In the genomic region with DNA sequence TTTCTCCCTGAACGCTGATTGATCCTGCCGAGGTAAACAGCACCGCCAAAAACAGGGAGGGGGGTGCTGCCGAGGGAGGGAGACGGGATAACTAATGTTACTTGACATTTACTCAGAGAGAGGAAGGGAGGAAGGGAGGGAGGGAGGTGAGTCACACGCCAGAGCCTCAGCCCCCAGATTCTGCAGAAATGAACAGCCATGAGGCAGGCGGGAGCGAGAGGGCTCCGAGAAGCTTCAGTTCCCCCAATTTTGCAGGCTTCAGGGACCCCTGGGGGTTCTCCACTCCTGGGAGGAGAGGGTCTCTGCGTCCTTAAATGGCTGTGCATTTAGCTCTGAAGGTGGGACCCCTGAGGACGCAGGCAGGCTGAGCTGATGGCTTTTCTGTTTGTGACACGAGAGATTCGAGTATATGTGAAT, we compare ENCODE assay signal across 8 cellular contexts. TPM values are rescaled to one million over a fixed set of nuclear protein-coding genes. Genes with fewer than 3 reads are reported as not detected.
DNase-seq lines count a peak whose midpoint lies in the region; ATAC-seq and TF ChIP-seq lines count a peak whose summit lies in the region.

No MANE protein-coding gene starts in this region.

- intact Hi-C loops in CD8-positive, alpha-beta T cell (cut with DNase I, micrococcal nuclease) = loop anchor here (2.0 to 10.0 kb wide), 8 partner anchors 22 to 780 kb away; a partner anchor contains a TSS
- intact Hi-C loops in stomach (cut with DNase I; ENCODE audit: low total_unique reads) = no loop called here

- peaks cover 3% of the 10 kb centered on the region for H3K9me3 Mint-ChIP-seq in CD8-positive, alpha-beta T cell
- peaks cover 4% of the 10 kb centered on the region for H3K9me3 Mint-ChIP-seq in activated naive CD8-positive, alpha-beta T cell (ENCODE audit: low read depth)
- peaks cover 0 to 11% (median 3%) of the 10 kb centered on the region in 9 donors for H3K9me3 Mint-ChIP-seq in naive thymus-derived CD8-positive, alpha-beta T cell

- H3K36me3 ChIP-seq in CD8-positive, alpha-beta T cell (ENCODE audit: insufficient read depth, low read length) = no peaks in the 10 kb centered on the region
- no peaks in the 10 kb centered on the region for H3K36me3 ChIP-seq in thymus (ENCODE audit: control insufficient read depth, insufficient read depth)
- H3K36me3 ChIP-seq in stomach = no peaks in the 10 kb centered on the region

- POLR2A ChIA-PET in CD8-positive, alpha-beta T cell (lab: Charles Lee) = interaction anchor here (0.6 to 5.2 kb wide), 17 partner anchors 8 to 369 kb away, joined by 3 to 56 read pairs (median 4); a partner anchor contains a TSS
- POLR2A ChIA-PET in RWPE1 (lab: Yijun Ruan, JAX; ENCODE audit: low non-redundant PET) = no interaction called here
- POLR2A ChIA-PET in naive thymus-derived CD8-positive, alpha-beta T cell (lab: Charles Lee) = interaction anchor here (0.7 to 5.1 kb wide), 20 partner anchors 10 to 372 kb away, joined by 3 to 92 read pairs (median 6); a partner anchor contains a TSS

- no peak for TF ChIP-seq CTCF in CD8-positive, alpha-beta T cell (IDR thresholded peaks at IDR 0.05)
- TF ChIP-seq CTCF in RWPE1 (conservative IDR thresholded peaks at IDR 0.05; ENCODE audit: low read depth) (no peak), stomach (IDR thresholded peaks at IDR 0.05) (no peak)

- CTCF ChIA-PET in CD8-positive, alpha-beta T cell (lab: Charles Lee) = interaction anchor here (0.8 to 2.9 kb wide), 11 partner anchors 10 to 221 kb away, joined by 3 to 14 read pairs (median 4); no protein-coding TSS in a partner anchor
- CTCF ChIA-PET in RWPE1 (lab: Yijun Ruan, JAX) = interaction anchor here (0.5 to 1.3 kb wide), 4 partner anchors 12 to 314 kb away, joined by 3 to 4 read pairs (median 4); no protein-coding TSS in a partner anchor

- H3K4me1 Mint-ChIP-seq in CD8-positive, alpha-beta T cell (ENCODE audit: low read depth) = peaks cover 70% of the 10 kb centered on the region
- peaks cover 66% of the 10 kb centered on the region for H3K4me1 Mint-ChIP-seq in activated naive CD8-positive, alpha-beta T cell (ENCODE audit: low read depth)
- H3K4me1 Mint-ChIP-seq in naive thymus-derived CD8-positive, alpha-beta T cell = peaks cover 41 to 83% (median 70%) of the 10 kb centered on the region in 4 donors

- H3K9me3 ChIP-seq in CD8-positive, alpha-beta T cell (ENCODE audit: low read length) = no peaks in the 10 kb centered on the region
- H3K9me3 ChIP-seq in thymus (ENCODE audit: control insufficient read depth) (no peaks in the 10 kb centered on the region), stomach (no peaks in the 10 kb centered on the region)

- H3K27ac ChIP-seq in CD8-positive, alpha-beta T cell (ENCODE audit: low read depth, low read length) = peak overlapping the region; percentile 56
- peak overlapping the region; percentile 16 for H3K27ac ChIP-seq in RWPE1
- peak overlapping the region; percentile 91 for H3K27ac ChIP-seq in thymus (ENCODE audit: low read depth)
- H3K27ac ChIP-seq in stomach = peak overlapping the region in 2 of 5 donors; percentile 9 to 30

- peaks cover 50% of the 10 kb centered on the region for H3K4me1 ChIP-seq in CD8-positive, alpha-beta T cell (ENCODE audit: insufficient read depth, low read length)
- H3K4me1 ChIP-seq in thymus (ENCODE audit: control insufficient read depth, insufficient read depth, low read length) (peaks cover 33% of the 10 kb centered on the region), stomach (peaks cover 4 to 15% (median 15%) of the 10 kb centered on the region in 4 donors)

- H3K4me3 ChIP-seq in CD8-positive, alpha-beta T cell (ENCODE audit: low read depth, low read length) = peak overlapping the region; percentile 66
- H3K4me3 ChIP-seq in thymus (ENCODE audit: low read length) = peak overlapping the region; percentile 23
- H3K4me3 ChIP-seq in stomach = no peak overlapping the region

- no peaks in the 10 kb centered on the region for H3K27me3 Mint-ChIP-seq in CD8-positive, alpha-beta T cell (ENCODE audit: low read depth)
- no peaks in the 10 kb centered on the region for H3K27me3 Mint-ChIP-seq in activated naive CD8-positive, alpha-beta T cell
- peaks cover 0 to 1% (median 0%) of the 10 kb centered on the region in 5 donors for H3K27me3 Mint-ChIP-seq in naive thymus-derived CD8-positive, alpha-beta T cell

- H3K4me3 Mint-ChIP-seq in CD8-positive, alpha-beta T cell = peak overlapping the region; percentile 88
- peak overlapping the region; percentile 96 for H3K4me3 Mint-ChIP-seq in activated naive CD8-positive, alpha-beta T cell
- H3K4me3 Mint-ChIP-seq in naive thymus-derived CD8-positive, alpha-beta T cell = peak overlapping the region; percentile 87 to 97 (median 92)

- WGBS in thymus = 38% methylated on average over 13 of the region's 13 CpGs
- WGBS in stomach, 5 donors = 6 to 18% (median 8%) methylated on average over 13 of the region's 13 CpGs

- H3K27ac Mint-ChIP-seq in CD8-positive, alpha-beta T cell = peak overlapping the region; percentile 94
- peak overlapping the region; percentile 98 for H3K27ac Mint-ChIP-seq in activated naive CD8-positive, alpha-beta T cell
- peak overlapping the region; percentile 92 to 99 (median 96) for H3K27ac Mint-ChIP-seq in naive thymus-derived CD8-positive, alpha-beta T cell

- ATAC-seq in CD8-positive, alpha-beta T cell = peak; percentile 70
- peak; percentile 39 to 65 for ATAC-seq in naive thymus-derived CD8-positive, alpha-beta T cell
- no peak for ATAC-seq in HG02763 (IDR thresholded peaks at IDR 0.05; ENCODE audit: unreplicated experiment)

- no peak for TF ChIP-seq EP300 in stomach (IDR thresholded peaks at IDR 0.05)

- no peaks in the 10 kb centered on the region for H3K27me3 ChIP-seq in CD8-positive, alpha-beta T cell (ENCODE audit: insufficient read depth, low read length)
- no peaks in the 10 kb centered on the region for H3K27me3 ChIP-seq in thymus (ENCODE audit: control insufficient read depth, insufficient read depth)
- no peaks in the 10 kb centered on the region for H3K27me3 ChIP-seq in stomach

- peaks cover 11% of the 10 kb centered on the region for H3K36me3 Mint-ChIP-seq in CD8-positive, alpha-beta T cell
- peaks cover 2% of the 10 kb centered on the region for H3K36me3 Mint-ChIP-seq in activated naive CD8-positive, alpha-beta T cell
- peaks cover 0 to 1% (median 0%) of the 10 kb centered on the region in 3 donors for H3K36me3 Mint-ChIP-seq in naive thymus-derived CD8-positive, alpha-beta T cell

- TF ChIP-seq POLR2A in stomach (IDR thresholded peaks at IDR 0.05) = no peak

- peak in 6 of 7 experiments; percentile 36 to 79 (median 68) for DNase-seq in CD8-positive, alpha-beta T cell
- DNase-seq in RWPE1 (ENCODE audit: low spot score) (peak; percentile 76), COR-L47 (lab: John Stamatoyannopoulos, UW) (no peak), stomach (no peak)
- peak in 7 of 10 donors; percentile 31 to 70 (median 45) for DNase-seq in naive thymus-derived CD8-positive, alpha-beta T cell

RNA-seq across cellular contexts. Expression of a gene that starts 59.1 kb away (rescaled TPM):
- 10 to 100 TPM; 21.7 to 25.1 TPM for total RNA-seq in CD8-positive, alpha-beta T cell
- 1 to 10 TPM; 7.5 to 8.8 TPM for total RNA-seq in naive thymus-derived CD8-positive, alpha-beta T cell
- polyA plus RNA-seq in naive thymus-derived CD8-positive, alpha-beta T cell = under 1 TPM in 2 of 3 donors, not detected in 1; 0.05 to 0.49 TPM
- polyA plus RNA-seq in thymus = 13.7 TPM
- 10 to 100 TPM in 1 of 5 donors, 1 to 10 TPM in 4; 2.6 to 30.4 (median 4.5) TPM for total RNA-seq in stomach
- 10 to 100 TPM in 2 of 3 donors, 1 to 10 TPM in 1; 7.2 to 25.1 (median 17.0) TPM for polyA plus RNA-seq in stomach

Comparison
In these comparisons a context has a peak if more than half of its experiments do, and no peak if none do; other contexts are left out.
1. DNase-seq: peak in CD8-positive, alpha-beta T cell (6 of 7), RWPE1 (single experiment) and naive thymus-derived CD8-positive, alpha-beta T cell (7 of 10); none in COR-L47 (single experiment) and stomach (single experiment).
2. H3K4me3 ChIP-seq: peak in CD8-positive, alpha-beta T cell (single experiment) and thymus (single experiment); none in stomach (0 of 4).
3. Peak in every context shown above with its lines, with median percentiles within 50 percentile points of each other: H3K27ac Mint-ChIP-seq and H3K4me3 Mint-ChIP-seq.